ENCODE assay signal across 9 cellular contexts in the genomic region with DNA sequence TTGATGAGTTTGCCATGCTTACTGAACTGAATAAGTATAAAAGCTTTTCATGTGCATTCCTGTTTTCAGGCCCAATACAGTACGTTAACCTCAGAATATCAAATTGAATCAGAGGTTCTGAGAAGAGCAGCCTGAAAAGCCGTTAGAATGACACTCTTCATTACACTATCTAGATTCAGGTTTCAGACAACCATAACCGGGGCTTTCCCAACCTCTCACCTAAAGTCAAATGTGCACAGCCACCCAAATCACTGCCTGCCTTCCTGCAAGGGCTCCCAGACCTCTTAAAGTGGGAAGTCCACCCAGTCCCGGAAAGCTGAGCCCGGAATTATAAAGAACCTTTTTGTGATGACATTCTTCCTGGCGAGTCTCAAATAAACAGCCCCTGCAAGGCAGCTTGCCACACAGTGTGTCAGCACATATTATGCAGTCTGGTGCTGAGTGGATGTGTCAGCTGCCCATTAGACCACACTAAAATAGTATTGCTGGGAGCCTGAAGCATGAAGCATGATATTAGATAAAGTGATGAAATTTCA.
DNase-seq lines count a peak whose midpoint lies in the region; ATAC-seq, FAIRE-seq and TF ChIP-seq lines count a peak whose summit lies in the region.
"Had no signal": no experiment of that assay in that cellular context is flagged by ENCODE, and none has a peak within 500 bp of the region (broad histone marks: within the 10 kb centered on the region; RNA-seq: fewer than 3 reads in every experiment).

No MANE protein-coding gene starts in this region.

- no peaks in the 10 kb centered on the region for H3K79me2 ChIP-seq in astrocyte (ENCODE audit: insufficient read depth, low read length)

- H3K4me1 ChIP-seq in astrocyte (ENCODE audit: insufficient read depth, low read length) (no peaks in the 10 kb centered on the region), ovary (ENCODE audit: insufficient read depth) (peaks cover 7% of the 10 kb centered on the region)

- H3K4me3 ChIP-seq in astrocyte (ENCODE audit: insufficient read depth, low read depth, low read length), result no peak overlapping the region
- H3K4me3 ChIP-seq in ovary, result no peak overlapping the region

- no peak for FAIRE-seq in astrocyte (lab: Jason Lieb, UNC)

- no peaks in the 10 kb centered on the region for H3K36me3 Mint-ChIP-seq in astrocyte (ENCODE audit: low read depth, unreplicated experiment)

- no peaks in the 10 kb centered on the region for H4K20me1 ChIP-seq in astrocyte (ENCODE audit: insufficient read depth, low read length)

- no peak for TF ChIP-seq POLR2A in ovary (IDR thresholded peaks at IDR 0.05)

- no peaks in the 10 kb centered on the region for H3K27me3 Mint-ChIP-seq in astrocyte (ENCODE audit: low read depth, unreplicated experiment)

- no peak overlapping the region for H3K9ac ChIP-seq in astrocyte (ENCODE audit: low read length)

- no peak overlapping the region for H3K27ac Mint-ChIP-seq in astrocyte (ENCODE audit: unreplicated experiment)

- DNase-seq in AG20443 (ENCODE audit: low spot score), result peak; percentile 21
- DNase-seq in astrocyte (ENCODE audit: low read depth), result peak; percentile 39
- DNase-seq in COR-L47 (lab: John Stamatoyannopoulos, UW), result no peak
- DNase-seq in pons (ENCODE audit: low spot score), result no peak
- no peak for DNase-seq in omental fat pad (ENCODE audit: low spot score)
- DNase-seq in ovary, result no peak
- DNase-seq: Calu3 had no signal

- TF ChIP-seq CTCF in astrocyte (IDR thresholded peaks at IDR 0.05; ENCODE audit: insufficient read depth, low read depth, low read length), result no peak
- TF ChIP-seq CTCF in omental fat pad (IDR thresholded peaks at IDR 0.05), result no peak
- TF ChIP-seq CTCF in ovary (IDR thresholded peaks at IDR 0.05), result no peak

- TF ChIP-seq EP300 in ovary (IDR thresholded peaks at IDR 0.05), result no peak

- intact Hi-C loops in ovary (cut with DNase I), result loop anchor here in 2 of 4 donors (10.0 kb wide), 1 partner anchor 243 kb away; the partner anchor contains the start of gene TLE4 (in 2 of the 2)

- H3K27ac ChIP-seq in astrocyte (ENCODE audit: low read depth, low read length) (no peak overlapping the region), ovary (no peak overlapping the region)

- no peak overlapping the region for H3K4me3 Mint-ChIP-seq in astrocyte (ENCODE audit: unreplicated experiment)

- WGBS in ovary, 3 donors, result 60 to 78% (median 66%) methylated on average over 6 of the region's 6 CpGs

- H3K36me3 ChIP-seq in astrocyte (ENCODE audit: insufficient read depth, low read length) (no peaks in the 10 kb centered on the region), ovary (no peaks in the 10 kb centered on the region)

- peaks cover 10% of the 10 kb centered on the region for H3K4me1 Mint-ChIP-seq in astrocyte (ENCODE audit: low read depth, unreplicated experiment)

- no peak overlapping the region for H3K4me2 ChIP-seq in astrocyte (ENCODE audit: low read length)

- H2AFZ ChIP-seq in astrocyte (ENCODE audit: low read depth, low read length), result peak overlapping the region; percentile 15

- H3K27me3 ChIP-seq in astrocyte (ENCODE audit: insufficient read depth, low read length) (no peaks in the 10 kb centered on the region), ovary (no peaks in the 10 kb centered on the region)

- H3K9me3 ChIP-seq in astrocyte (ENCODE audit: insufficient read depth, low read depth, low read length), result no peaks in the 10 kb centered on the region
- H3K9me3 ChIP-seq in ovary, result no peaks in the 10 kb centered on the region

- peak; percentile 78 for ATAC-seq in GM19328 (IDR thresholded peaks at IDR 0.05; ENCODE audit: unreplicated experiment)
- ATAC-seq in HG03045 (IDR thresholded peaks at IDR 0.05; ENCODE audit: unreplicated experiment), result peak; percentile 85
- ATAC-seq in omental fat pad (ENCODE audit: low FRiP score), result no peak

- no peaks in the 10 kb centered on the region for H3K9me3 Mint-ChIP-seq in astrocyte (ENCODE audit: unreplicated experiment)

Comparison
In these comparisons a context has a peak if more than half of its experiments do, and no peak if none do; other contexts are left out.
1. DNase-seq: peak in AG20443 (single experiment) and astrocyte (single experiment); none in COR-L47 (single experiment), pons (single experiment), omental fat pad (single experiment) and ovary (0 of 5).